20 cellular contexts compared by ENCODE assay signal in the genomic region with DNA sequence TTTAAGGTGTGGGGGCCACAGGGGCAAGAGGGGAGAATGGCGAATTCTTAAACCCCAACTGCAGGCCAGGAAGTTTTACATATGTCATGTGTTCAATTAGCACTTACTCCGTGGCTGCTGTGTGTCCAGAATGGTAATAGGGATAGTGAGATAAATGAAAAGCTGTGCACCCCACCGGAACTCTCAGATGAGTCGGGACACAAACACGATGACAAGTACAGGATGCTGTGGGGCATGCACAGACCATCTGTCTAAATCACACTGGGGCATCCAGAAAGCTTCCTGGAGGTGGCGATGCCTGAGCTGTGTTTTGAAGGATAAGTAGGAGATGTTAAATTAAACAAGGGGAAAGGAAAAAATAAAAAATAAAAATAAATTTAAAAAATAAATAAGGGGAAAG. TPM values are rescaled to one million over a fixed set of nuclear protein-coding genes. Genes with fewer than 3 reads are reported as not detected.
"Had no signal": no experiment of that assay in that cellular context is flagged by ENCODE, and none has a peak within 500 bp of the region (broad histone marks: within the 10 kb centered on the region; RNA-seq: fewer than 3 reads in every experiment).

No MANE protein-coding gene starts in this region.

- H3K4me3 ChIP-seq: coronary artery, lung, smooth muscle cell, testis had no signal

- H3K36me3 ChIP-seq: neutrophil had no signal

- H3K9ac ChIP-seq: parathyroid adenoma had no signal

- H2AFZ ChIP-seq: parathyroid adenoma had no signal

- H3K9me3 ChIP-seq: neutrophil, testis had no signal

- H3K4me2 ChIP-seq: smooth muscle cell had no signal

- ATAC-seq: activated T-cell treated with anti-CD3 and anti-CD28 coated beads, Interleukin-2, amount 50 U/mL, for 72 hours; foreskin keratinocyte; natural killer cell treated with Interleukin-12 subunit alpha and Interleukin-12 subunit beta and Interleukin-15 and Interleukin-18, amount 100 ng/mL, for 72 hours; sciatic nerve; stimulated activated effector memory CD8-positive, alpha-beta T cell treated with anti-CD3 and anti-CD28 coated beads, Interleukin-12 subunit alpha, Interleukin-12 subunit beta, amount 100 ng/mL, for 72 hours had no signal

- DNase-seq: activated CD4-positive, alpha-beta T cell treated with anti-CD3 and anti-CD28 coated beads, Interleukin-2, amount 10 ng/mL, durations not matched to agents 24 days and 14 days; activated CD8-positive, alpha-beta memory T cell treated with anti-CD3 and anti-CD28 coated beads for 24 hours; activated CD8-positive, alpha-beta memory T cell treated with anti-CD3 and anti-CD28 coated beads, Interleukin-2, amount 50 U/mL, for 48 hours; activated effector memory CD4-positive, alpha-beta T cell treated with anti-CD3 and anti-CD28 coated beads, Interleukin-2, amount 50 U/mL, for 16 hours; activated naive CD4-positive, alpha-beta T cell treated with anti-CD3 and anti-CD28 coated beads, Interleukin-2, amount 50 U/mL, for 16 hours; activated T-cell treated with anti-CD3 and anti-CD28 coated beads, Interleukin-2, amount 50 U/mL, for 72 hours; aorta; foreskin keratinocyte; glutamatergic neuron; hippocampal formation; stimulated activated CD4-positive, alpha-beta T cell treated with anti-CD3 and anti-CD28 coated beads, Interleukin-4, amount 100 ng/mL, for 1 hour; testis had no signal

- H3K27me3 ChIP-seq: foreskin keratinocyte, neutrophil, testis had no signal

- H3K27ac ChIP-seq: coronary artery, foreskin keratinocyte, neutrophil, parathyroid adenoma, testis had no signal

- H3K79me2 ChIP-seq: parathyroid adenoma had no signal

- H3K4me1 ChIP-seq: foreskin keratinocyte, parathyroid adenoma, testis had no signal

RNA-seq across cellular contexts. Expression of gene TMEM158, which starts 18.3 kb away (rescaled TPM):
- total RNA-seq: activated T-cell treated with anti-CD3 and anti-CD28 coated beads, Interleukin-2, amount 50 U/mL, for 72 hours had no signal
